Comparison of ENCODE assay signal across 15 cellular contexts in genomic region chr12:131129839-131130238, GRCh38.
DNase-seq lines count a peak whose midpoint lies in the region; ATAC-seq and TF ChIP-seq lines count a peak whose summit lies in the region.
"Had no signal": no experiment of that assay in that cellular context is flagged by ENCODE, and none has a peak within 500 bp of the region (broad histone marks: within the 10 kb centered on the region; RNA-seq: fewer than 3 reads in every experiment).

No MANE protein-coding gene starts in this region.

- DNase-seq in BE2C (peak; percentile 71), HK-2 (ENCODE audit: unreplicated experiment) (peak; percentile 38), WERI-Rb-1 (peak; percentile 41), neural progenitor cell (ENCODE audit: low spot score) (no peak), NCI-H82 (lab: John Stamatoyannopoulos, UW) (no peak), DMS53 (lab: John Stamatoyannopoulos, UW) (no peak), SHP77 (lab: John Stamatoyannopoulos, UW) (no peak)
- DNase-seq: foreskin keratinocyte, NCI-H345, SW 1271 had no signal

- peaks cover 5% of the 10 kb centered on the region for H3K9me3 Mint-ChIP-seq in neural progenitor cell
- H3K9me3 Mint-ChIP-seq: nephron had no signal

- H3K36me3 ChIP-seq in BE2C, result no peaks in the 10 kb centered on the region
- no peaks in the 10 kb centered on the region for H3K36me3 ChIP-seq in WERI-Rb-1
- H3K36me3 ChIP-seq in neural progenitor cell, result no peaks in the 10 kb centered on the region
- H3K36me3 ChIP-seq: right lobe of liver had no signal

- H3K27ac ChIP-seq in WERI-Rb-1 (no peak overlapping the region), neural progenitor cell (no peak overlapping the region)
- H3K27ac ChIP-seq: cardiac muscle cell, foreskin keratinocyte, right lobe of liver had no signal

- no peak overlapping the region for H3K9ac ChIP-seq in neural progenitor cell

- H2AFZ ChIP-seq in neural progenitor cell (replicated peaks), result no peak overlapping the region

- H3K4me3 ChIP-seq in BE2C (ENCODE audit: low read depth, low read length) (no peak overlapping the region), WERI-Rb-1 (ENCODE audit: low read depth, low read length) (no peak overlapping the region), neural progenitor cell (no peak overlapping the region)
- H3K4me3 ChIP-seq: cardiac muscle cell, right lobe of liver had no signal

- H3K4me1 ChIP-seq in BE2C, result peaks cover 3% of the 10 kb centered on the region; the same call in 1 of the 2 replicates
- peaks cover under 1% of the 10 kb centered on the region for H3K4me1 ChIP-seq in neural progenitor cell
- H3K4me1 ChIP-seq: foreskin keratinocyte, right lobe of liver had no signal

- peak overlapping the region; percentile 62 for H3K27ac Mint-ChIP-seq in neural progenitor cell
- H3K27ac Mint-ChIP-seq: nephron had no signal

- ATAC-seq in GM21528 (IDR thresholded peaks at IDR 0.05; ENCODE audit: low FRiP score, unreplicated experiment), result no peak
- ATAC-seq: activated CD4-positive, CD25-positive, alpha-beta regulatory T cell treated with anti-CD3 and anti-CD28 coated beads, Interleukin-2, amount 50 U/mL, for 24 hours; foreskin keratinocyte had no signal

- H3K27me3 ChIP-seq in BE2C (no peaks in the 10 kb centered on the region), WERI-Rb-1 (ENCODE audit: insufficient read depth, low read depth, severe bottlenecking) (no peaks in the 10 kb centered on the region), neural progenitor cell (no peaks in the 10 kb centered on the region)
- H3K27me3 ChIP-seq: cardiac muscle cell, foreskin keratinocyte, right lobe of liver had no signal

- TF ChIP-seq CTCF in BE2C (IDR thresholded peaks at IDR 0.05; ENCODE audit: low read depth, low read length), result peak; percentile 12; the same call in 1 of the 2 replicates
- no peak for TF ChIP-seq CTCF in WERI-Rb-1 (IDR thresholded peaks at IDR 0.05; ENCODE audit: low read depth, low read length)
- no peak for TF ChIP-seq CTCF in neural progenitor cell (IDR thresholded peaks at IDR 0.05)

- H3K79me2 ChIP-seq in neural progenitor cell (ENCODE audit: low read depth), result no peaks in the 10 kb centered on the region

- H3K9me3 ChIP-seq in BE2C, result no peaks in the 10 kb centered on the region
- no peaks in the 10 kb centered on the region for H3K9me3 ChIP-seq in WERI-Rb-1 (ENCODE audit: severe bottlenecking)
- no peaks in the 10 kb centered on the region for H3K9me3 ChIP-seq in neural progenitor cell (ENCODE audit: low read depth)
- H3K9me3 ChIP-seq: right lobe of liver had no signal

- H3K4me2 ChIP-seq in neural progenitor cell, result no peak overlapping the region

- peaks cover 29% of the 10 kb centered on the region for H3K4me1 Mint-ChIP-seq in neural progenitor cell

- no peaks in the 10 kb centered on the region for H3F3A ChIP-seq in neural progenitor cell (ENCODE audit: low read depth)

- H4K20me1 ChIP-seq in neural progenitor cell (ENCODE audit: low read depth), result no peaks in the 10 kb centered on the region

- no peak overlapping the region for H3K4me3 Mint-ChIP-seq in neural progenitor cell
- H3K4me3 Mint-ChIP-seq: nephron had no signal

- peaks cover 24% of the 10 kb centered on the region for H3K27me3 Mint-ChIP-seq in neural progenitor cell (ENCODE audit: insufficient read depth, low read depth)

- H3K36me3 Mint-ChIP-seq in neural progenitor cell, result peaks cover 2% of the 10 kb centered on the region

Comparison
In these comparisons a context has a peak if more than half of its experiments do, and no peak if none do; other contexts are left out.
1. DNase-seq: peak in BE2C (single experiment), HK-2 (single experiment) and WERI-Rb-1 (single experiment); none in neural progenitor cell (single experiment), NCI-H82 (single experiment), DMS53 (single experiment) and SHP77 (0 of 2).